In the genomic region with DNA sequence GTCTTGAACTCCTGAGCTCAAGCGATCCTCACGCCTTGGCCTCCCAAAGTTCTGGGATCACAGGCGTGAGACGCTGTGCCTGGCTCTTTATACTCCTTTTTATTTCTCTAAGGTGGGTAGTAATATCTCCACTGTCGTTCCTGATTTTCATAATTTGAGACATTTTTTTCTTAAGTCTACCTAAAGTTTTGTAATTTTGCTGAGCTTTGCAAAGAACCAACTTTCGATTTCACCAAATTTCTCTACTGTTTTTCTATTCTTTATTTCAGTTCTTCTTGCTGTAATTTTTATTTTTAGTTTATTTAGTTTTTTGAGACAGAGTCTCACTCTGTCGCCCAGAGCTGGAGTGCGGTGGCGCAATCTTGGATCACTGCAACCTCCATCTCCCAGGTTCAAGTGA, we compare ENCODE assay signal across 4 cellular contexts.
A peak's percentile ranks its signal among the peaks of the same experiment; 100 is the strongest.
TF ChIP-seq lines count a peak whose summit lies in the region.

No MANE protein-coding gene starts in this region.

TF ChIP-seq in HepG2, 621 proteins besides CTCF, POLR2A, EP300 and RAD21:
- no peak for TF ChIP-seq TRIM24 (CRISPR knock-in tag; IDR thresholded peaks at IDR 0.05)
- no peak for TF ChIP-seq NFIC (IDR thresholded peaks at IDR 0.05; ENCODE audit: low read length)
- no peak for TF ChIP-seq CEBPB (IDR thresholded peaks at IDR 0.05; ENCODE audit: borderline replicate concordance, low read depth, low read length)
- no peak for TF ChIP-seq GLI4 (CRISPR knock-in tag; IDR thresholded peaks at IDR 0.05; ENCODE audit: borderline replicate concordance)
- TF ChIP-seq ZNF441 (CRISPR knock-in tag; IDR thresholded peaks at IDR 0.05; ENCODE audit: borderline replicate concordance) = no peak
- TF ChIP-seq MAFF (IDR thresholded peaks at IDR 0.05; ENCODE audit: low read depth, low read length) = 0 out of 2 replicates have a peak, but pooled peaks have one; percentile 8
- TF ChIP-seq KLF12 (CRISPR knock-in tag; IDR thresholded peaks at IDR 0.05; ENCODE audit: borderline replicate concordance) = no peak
- no peak for TF ChIP-seq ZMAT3 (CRISPR knock-in tag; conservative IDR thresholded peaks at IDR 0.05)
- TF ChIP-seq MAFK (conservative IDR thresholded peaks at IDR 0.05 in 1 of 2, IDR thresholded peaks at IDR 0.05 in 1 of 2; ENCODE audit: low read length in 2 of 2) = peak in 1 of 2 experiments; percentile 59; a peak in 2 of 4 replicates
- no peak for TF ChIP-seq ATM (IDR thresholded peaks at IDR 0.05; ENCODE audit: borderline replicate concordance)
- TF ChIP-seq HOXA9 (CRISPR knock-in tag; IDR thresholded peaks at IDR 0.05; ENCODE audit: borderline replicate concordance) = no peak
- no peak for TF ChIP-seq ZNF768 (CRISPR knock-in tag; IDR thresholded peaks at IDR 0.05)

TF ChIP-seq in A549, 52 proteins besides CTCF, POLR2A, EP300 and RAD21:
- TF ChIP-seq, protein P1, sequence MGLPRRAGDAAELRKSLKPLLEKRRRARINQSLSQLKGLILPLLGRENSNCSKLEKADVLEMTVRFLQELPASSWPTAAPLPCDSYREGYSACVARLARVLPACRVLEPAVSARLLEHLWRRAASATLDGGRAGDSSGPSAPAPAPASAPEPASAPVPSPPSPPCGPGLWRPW (IDR thresholded peaks at IDR 0.05) = no peak
- TF ChIP-seq MAFK (IDR thresholded peaks at IDR 0.05; ENCODE audit: partially characterized antibody) (peak; percentile 33), CHD4 (IDR thresholded peaks at IDR 0.05; ENCODE audit: borderline replicate concordance) (no peak)

TF ChIP-seq in IMR-90, 13 proteins besides CTCF, POLR2A, EP300 and RAD21:
- TF ChIP-seq SMC3 (IDR thresholded peaks at IDR 0.05; ENCODE audit: low read depth, low read length) (no peak), FOS (IDR thresholded peaks at IDR 0.05; ENCODE audit: low read depth, low read length) (no peak), MAFK (IDR thresholded peaks at IDR 0.05; ENCODE audit: low read depth, low read length) (peak; percentile 67)

TF ChIP-seq in K562, 482 proteins besides CTCF, POLR2A, EP300 and RAD21:
- TF ChIP-seq ZNF140 (CRISPR knock-in tag; IDR thresholded peaks at IDR 0.05) = no peak
- peak; percentile 11; the same call in 1 of the 2 replicates for TF ChIP-seq C11orf30 (IDR thresholded peaks at IDR 0.05; ENCODE audit: low read depth)
- TF ChIP-seq, protein P2, sequence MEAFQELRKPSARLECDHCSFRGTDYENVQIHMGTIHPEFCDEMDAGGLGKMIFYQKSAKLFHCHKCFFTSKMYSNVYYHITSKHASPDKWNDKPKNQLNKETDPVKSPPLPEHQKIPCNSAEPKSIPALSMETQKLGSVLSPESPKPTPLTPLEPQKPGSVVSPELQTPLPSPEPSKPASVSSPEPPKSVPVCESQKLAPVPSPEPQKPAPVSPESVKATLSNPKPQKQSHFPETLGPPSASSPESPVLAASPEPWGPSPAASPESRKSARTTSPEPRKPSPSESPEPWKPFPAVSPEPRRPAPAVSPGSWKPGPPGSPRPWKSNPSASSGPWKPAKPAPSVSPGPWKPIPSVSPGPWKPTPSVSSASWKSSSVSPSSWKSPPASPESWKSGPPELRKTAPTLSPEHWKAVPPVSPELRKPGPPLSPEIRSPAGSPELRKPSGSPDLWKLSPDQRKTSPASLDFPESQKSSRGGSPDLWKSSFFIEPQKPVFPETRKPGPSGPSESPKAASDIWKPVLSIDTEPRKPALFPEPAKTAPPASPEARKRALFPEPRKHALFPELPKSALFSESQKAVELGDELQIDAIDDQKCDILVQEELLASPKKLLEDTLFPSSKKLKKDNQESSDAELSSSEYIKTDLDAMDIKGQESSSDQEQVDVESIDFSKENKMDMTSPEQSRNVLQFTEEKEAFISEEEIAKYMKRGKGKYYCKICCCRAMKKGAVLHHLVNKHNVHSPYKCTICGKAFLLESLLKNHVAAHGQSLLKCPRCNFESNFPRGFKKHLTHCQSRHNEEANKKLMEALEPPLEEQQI (IDR thresholded peaks at IDR 0.05) = no peak
- TF ChIP-seq NUFIP1 (IDR thresholded peaks at IDR 0.05; ENCODE audit: partially characterized antibody) = no peak
- TF ChIP-seq CREBBP (IDR thresholded peaks at IDR 0.05; ENCODE audit: low read depth, low read length) = no peak
- no peak for TF ChIP-seq ZNF449 (CRISPR knock-in tag; IDR thresholded peaks at IDR 0.05)
- TF ChIP-seq MAFF (IDR thresholded peaks at IDR 0.05; ENCODE audit: low read length) = 0 out of 2 replicates have a peak, but pooled peaks have one; percentile 10
- no peak for TF ChIP-seq HCFC1 (IDR thresholded peaks at IDR 0.05; ENCODE audit: low read depth, low read length)
- TF ChIP-seq ZNF316 (IDR thresholded peaks at IDR 0.05) = peak; percentile 71
